Comparison of ENCODE assay signal across 18 cellular contexts in the genomic region with DNA sequence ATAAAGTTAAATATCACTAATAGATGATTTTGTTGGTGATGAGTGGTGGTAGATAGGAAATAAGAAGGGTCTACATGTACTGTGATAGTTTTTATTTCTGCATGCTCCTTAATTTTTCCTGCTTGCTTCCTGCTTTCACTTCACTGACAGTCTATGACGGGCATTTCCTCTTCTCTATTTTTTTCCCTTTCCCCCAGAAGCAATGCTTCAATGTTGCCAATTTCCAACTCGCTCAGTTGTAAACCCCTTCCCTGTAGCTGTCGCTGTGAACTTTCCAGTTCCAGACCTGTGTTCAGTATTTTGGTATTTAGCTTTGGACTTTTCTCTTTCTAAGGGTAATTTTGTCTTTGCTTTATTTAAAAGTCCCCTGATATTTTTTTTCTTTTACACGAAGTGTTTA.
"Had no signal": no experiment of that assay in that cellular context is flagged by ENCODE, and none has a peak within 500 bp of the region (broad histone marks: within the 10 kb centered on the region; RNA-seq: fewer than 3 reads in every experiment).

No MANE protein-coding gene starts in this region.

- DNase-seq: activated B cell treated with CpG ODN at 0.5 μM for 24 hours; activated CD4-positive, alpha-beta memory T cell treated with anti-CD3 and anti-CD28 coated beads for 36 hours; activated CD4-positive, alpha-beta T cell treated with anti-CD3 and anti-CD28 coated beads for 4 hours; activated naive CD4-positive, alpha-beta T cell; activated naive CD8-positive, alpha-beta T cell treated with anti-CD3 and anti-CD28 coated beads for 36 hours; activated T-cell treated with anti-CD3 and anti-CD28 coated beads for 4 hours; amniotic stem cell; heart right ventricle; immature natural killer cell; sigmoid colon; stimulated activated CD4-positive, alpha-beta T cell treated with anti-CD3 and anti-CD28 coated beads, Interleukin-4, amount 100 ng/mL, for 24 hours; stomach; T-cell; testis had no signal

- H3K9me3 Mint-ChIP-seq: activated B cell treated with CpG ODN at 0.5 μM for 24 hours; activated CD4-positive, alpha-beta memory T cell treated with anti-CD3 and anti-CD28 coated beads for 36 hours; immature natural killer cell; natural killer cell treated with Interleukin-12 subunit alpha and Interleukin-12 subunit beta and Interleukin-15 and Interleukin-18, amount 100 ng/mL, for 72 hours; stimulated activated effector memory CD8-positive, alpha-beta T cell treated with anti-CD3 and anti-CD28 coated beads, Interleukin-12 subunit alpha, Interleukin-12 subunit beta, amount 100 ng/mL, for 72 hours; T-cell; type B pancreatic cell had no signal

- H3K4me1 ChIP-seq: testis had no signal

- H3K27me3 Mint-ChIP-seq: activated CD4-positive, alpha-beta memory T cell treated with anti-CD3 and anti-CD28 coated beads for 36 hours; activated naive CD8-positive, alpha-beta T cell treated with anti-CD3 and anti-CD28 coated beads for 36 hours; T-cell; type B pancreatic cell had no signal

- H3K4me3 ChIP-seq: cardiac muscle cell, heart right ventricle, sigmoid colon, stomach, testis had no signal

- H3K27me3 ChIP-seq: cardiac muscle cell, heart right ventricle, sigmoid colon, stomach, testis had no signal

- H3K9me3 ChIP-seq: heart right ventricle, sigmoid colon, stomach, testis had no signal

- H3K27ac ChIP-seq: cardiac muscle cell, sigmoid colon, stomach, testis had no signal

- H3K27ac Mint-ChIP-seq: activated B cell treated with CpG ODN at 0.5 μM for 24 hours; activated CD4-positive, alpha-beta memory T cell treated with anti-CD3 and anti-CD28 coated beads for 36 hours; activated naive CD8-positive, alpha-beta T cell treated with anti-CD3 and anti-CD28 coated beads for 36 hours; stimulated activated effector memory CD8-positive, alpha-beta T cell treated with anti-CD3 and anti-CD28 coated beads, Interleukin-12 subunit alpha, Interleukin-12 subunit beta, amount 100 ng/mL, for 72 hours; T-cell; type B pancreatic cell had no signal

- H3K36me3 ChIP-seq: cardiac muscle cell, heart right ventricle, sigmoid colon, stomach had no signal

- ATAC-seq: heart right ventricle; natural killer cell treated with Interleukin-12 subunit alpha and Interleukin-12 subunit beta and Interleukin-15 and Interleukin-18, amount 100 ng/mL, for 72 hours; stimulated activated effector memory CD8-positive, alpha-beta T cell treated with anti-CD3 and anti-CD28 coated beads, Interleukin-12 subunit alpha, Interleukin-12 subunit beta, amount 100 ng/mL, for 72 hours; T-cell had no signal

- H3K36me3 Mint-ChIP-seq: activated CD4-positive, alpha-beta memory T cell treated with anti-CD3 and anti-CD28 coated beads for 36 hours; activated naive CD8-positive, alpha-beta T cell treated with anti-CD3 and anti-CD28 coated beads for 36 hours; immature natural killer cell; natural killer cell treated with Interleukin-12 subunit alpha and Interleukin-12 subunit beta and Interleukin-15 and Interleukin-18, amount 100 ng/mL, for 72 hours; stimulated activated effector memory CD8-positive, alpha-beta T cell treated with anti-CD3 and anti-CD28 coated beads, Interleukin-12 subunit alpha, Interleukin-12 subunit beta, amount 100 ng/mL, for 72 hours; T-cell; type B pancreatic cell had no signal

- H3K4me1 Mint-ChIP-seq: activated B cell treated with CpG ODN at 0.5 μM for 24 hours had no signal

- H3K4me3 Mint-ChIP-seq: activated B cell treated with CpG ODN at 0.5 μM for 24 hours; activated CD4-positive, alpha-beta memory T cell treated with anti-CD3 and anti-CD28 coated beads for 36 hours; activated naive CD8-positive, alpha-beta T cell treated with anti-CD3 and anti-CD28 coated beads for 36 hours; immature natural killer cell; natural killer cell treated with Interleukin-12 subunit alpha and Interleukin-12 subunit beta and Interleukin-15 and Interleukin-18, amount 100 ng/mL, for 72 hours; stimulated activated effector memory CD8-positive, alpha-beta T cell treated with anti-CD3 and anti-CD28 coated beads, Interleukin-12 subunit alpha, Interleukin-12 subunit beta, amount 100 ng/mL, for 72 hours; T-cell; type B pancreatic cell had no signal
